18 cellular contexts compared by ENCODE assay signal in the genomic region with DNA sequence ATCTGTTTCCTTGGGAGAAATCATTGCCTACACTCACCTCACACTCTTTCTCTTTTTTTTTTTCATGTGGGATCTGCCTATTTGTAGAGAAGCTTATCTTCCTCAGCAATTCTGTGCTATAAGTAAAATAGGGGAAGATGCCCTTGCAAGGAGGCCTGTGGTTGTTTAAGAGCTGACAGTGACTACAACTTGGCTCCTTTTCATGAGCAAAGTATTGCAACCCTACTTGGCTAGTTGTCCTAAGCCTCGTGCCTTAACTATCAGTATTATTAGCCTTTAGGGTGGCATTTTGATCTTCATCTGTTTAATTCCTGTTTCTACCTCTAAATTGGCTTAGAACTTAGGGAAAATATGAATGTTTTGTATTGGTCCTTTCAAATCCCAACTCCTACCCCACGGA. TPM values are rescaled to one million over a fixed set of nuclear protein-coding genes. Genes with fewer than 3 reads are reported as not detected.
DNase-seq lines count a peak whose midpoint lies in the region; ATAC-seq and TF ChIP-seq lines count a peak whose summit lies in the region.
"Had no signal": no experiment of that assay in that cellular context is flagged by ENCODE, and none has a peak within 500 bp of the region (broad histone marks: within the 10 kb centered on the region; RNA-seq: fewer than 3 reads in every experiment).

No MANE protein-coding gene starts in this region.

- H2AK9ac ChIP-seq in IMR-90 (replicated peaks; ENCODE audit: low read depth, low read length, poor library complexity) = no peak overlapping the region

- peaks cover 3% of the 10 kb centered on the region; the same call in 1 of the 2 replicates for H3K9me3 ChIP-seq in IMR-90 (ENCODE audit: control insufficient read depth, insufficient read depth, low read length)
- no peaks in the 10 kb centered on the region for H3K9me3 ChIP-seq in lower lobe of right lung
- H3K9me3 ChIP-seq in suprapubic skin = no peaks in the 10 kb centered on the region
- no peaks in the 10 kb centered on the region for H3K9me3 ChIP-seq in SJCRH30 (replicated peaks)
- H3K9me3 ChIP-seq: body of pancreas had no signal

- H2AK5ac ChIP-seq in IMR-90 (ENCODE audit: low read depth, low read length) = peak overlapping the region; percentile 64; the same call in 1 of the 2 replicates

- H3K23ac ChIP-seq in IMR-90 (ENCODE audit: low read depth, low read length) = no peak overlapping the region

- H3K4me3 ChIP-seq in IMR-90 (ENCODE audit: insufficient read depth, low read depth, low read length) (no peak overlapping the region), lower lobe of right lung (no peak overlapping the region), suprapubic skin (no peak overlapping the region), SJCRH30 (no peak overlapping the region)
- H3K4me3 ChIP-seq: body of pancreas had no signal

- H3K18ac ChIP-seq in IMR-90 (ENCODE audit: low read depth, low read length) = peak overlapping the region; percentile 99; the same call in 1 of the 2 replicates

- H4K8ac ChIP-seq in IMR-90 (ENCODE audit: low read depth in 2 of 2, low read length in 2 of 2) = peak overlapping the region in 1 of 2 experiments; percentile 32; a peak in 2 of 4 replicates

- H2BK120ac ChIP-seq in IMR-90 (ENCODE audit: low read depth, low read length) = peak overlapping the region; percentile 83

- no peak overlapping the region for H3K56ac ChIP-seq in IMR-90 (ENCODE audit: extremely low read depth, insufficient read depth, low read length)

- TF ChIP-seq RAD21 in IMR-90 (IDR thresholded peaks at IDR 0.05; ENCODE audit: low read length) = no peak

- H3K4me3 Mint-ChIP-seq in chondrocyte (ENCODE audit: unreplicated experiment) = no peak overlapping the region
- H3K4me3 Mint-ChIP-seq: activated B cell treated with CpG ODN at 0.5 μM for 24 hours, endodermal cell had no signal

- no peaks in the 10 kb centered on the region for H3K36me3 ChIP-seq in IMR-90 (ENCODE audit: control insufficient read depth, insufficient read depth, low read length)
- no peaks in the 10 kb centered on the region for H3K36me3 ChIP-seq in lower lobe of right lung
- H3K36me3 ChIP-seq in suprapubic skin = no peaks in the 10 kb centered on the region
- no peaks in the 10 kb centered on the region for H3K36me3 ChIP-seq in SJCRH30

- no peaks in the 10 kb centered on the region for H4K20me1 ChIP-seq in IMR-90 (ENCODE audit: insufficient read depth, low read length)

- TF ChIP-seq CTCF in IMR-90 (conservative IDR thresholded peaks at IDR 0.05; ENCODE audit: low read depth, low read length) (no peak), chondrocyte (IDR thresholded peaks at IDR 0.05) (no peak), lower lobe of right lung (IDR thresholded peaks at IDR 0.05) (no peak), suprapubic skin (IDR thresholded peaks at IDR 0.05) (no peak)

- H3K14ac ChIP-seq in IMR-90 (replicated peaks; ENCODE audit: low read depth, low read length) = peak overlapping the region; percentile 18; the same call in 1 of the 2 replicates

- H4K91ac ChIP-seq in IMR-90 (ENCODE audit: insufficient read depth, low read depth, low read length) = peak overlapping the region; percentile 20; the same call in 1 of the 2 replicates

- peaks cover 8% of the 10 kb centered on the region for H3K9me1 ChIP-seq in IMR-90 (ENCODE audit: insufficient read depth, low read length)

- peaks cover 76% of the 10 kb centered on the region for H3K4me1 Mint-ChIP-seq in chondrocyte (ENCODE audit: low read depth)

- H2BK20ac ChIP-seq in IMR-90 (ENCODE audit: low read depth, low read length) = peak overlapping the region; percentile 71; the same call in 1 of the 2 replicates

- in situ Hi-C loops in IMR-90 (cut with MboI; ENCODE audit: low sequenced_read_pairs) = no loop called here

- no peak overlapping the region for H3K4me2 ChIP-seq in IMR-90 (ENCODE audit: low read depth, low read length)

- no peaks in the 10 kb centered on the region for H3K27me3 Mint-ChIP-seq in chondrocyte (ENCODE audit: low read depth)
- H3K27me3 Mint-ChIP-seq: activated B cell treated with CpG ODN at 0.5 μM for 24 hours had no signal

- H2BK15ac ChIP-seq in IMR-90 (ENCODE audit: low read depth, low read length) = peak overlapping the region; percentile 17; the same call in 2 of the 3 replicates

- TF ChIP-seq POLR2A in IMR-90 (IDR thresholded peaks at IDR 0.05; ENCODE audit: low read depth, low read length) (no peak), suprapubic skin (IDR thresholded peaks at IDR 0.05) (no peak)

- no TSS peak for BruUV-seq in IMR-90 (replicated peaks; lab: Mats Ljungman, UMichigan)

- no peak overlapping the region for H2AFZ ChIP-seq in IMR-90 (replicated peaks; ENCODE audit: low read length, poor library complexity)

- H3K27ac ChIP-seq in IMR-90 (ENCODE audit: insufficient read depth, low read length) (no peak overlapping the region), lower lobe of right lung (peak overlapping the region; percentile 73), suprapubic skin (peak overlapping the region; percentile 64), SJCRH30 (no peak overlapping the region)

- no peak for TF ChIP-seq EP300 in suprapubic skin (IDR thresholded peaks at IDR 0.05)

- H3K79me1 ChIP-seq in IMR-90 (ENCODE audit: low read depth in 1 of 2, low read length in 2 of 2) = no peaks in the 10 kb centered on the region; a peak in 1 of 4 replicates

- peak overlapping the region; percentile 86 for H3K27ac Mint-ChIP-seq in chondrocyte (ENCODE audit: unreplicated experiment)
- H3K27ac Mint-ChIP-seq: activated B cell treated with CpG ODN at 0.5 μM for 24 hours had no signal

- H3K9ac ChIP-seq in IMR-90 (ENCODE audit: low read depth, low read length) = no peak overlapping the region

- H3K27me3 ChIP-seq in IMR-90 (ENCODE audit: control insufficient read depth, insufficient read depth, low read length) (no peaks in the 10 kb centered on the region), lower lobe of right lung (ENCODE audit: low read depth) (no peaks in the 10 kb centered on the region), suprapubic skin (no peaks in the 10 kb centered on the region), SJCRH30 (no peaks in the 10 kb centered on the region)
- H3K27me3 ChIP-seq: body of pancreas had no signal

- H3K4me1 ChIP-seq in IMR-90 (ENCODE audit: control insufficient read depth, insufficient read depth, low read length) (peaks cover 26% of the 10 kb centered on the region), lower lobe of right lung (peaks cover 63% of the 10 kb centered on the region), suprapubic skin (peaks cover 35% of the 10 kb centered on the region), SJCRH30 (peaks cover 7% of the 10 kb centered on the region; the same call in 1 of the 2 replicates)

- POLR2A ChIA-PET in IMR-90 (lab: Charles Lee; ENCODE audit: unreplicated experiment) = no interaction called here

- peak overlapping the region; percentile 82 for H2BK5ac ChIP-seq in IMR-90 (ENCODE audit: low read depth, low read length, poor library complexity, severe bottlenecking)

- no peaks in the 10 kb centered on the region for H3K36me3 Mint-ChIP-seq in chondrocyte (ENCODE audit: low read depth)

- intact Hi-C loops in IMR-90 (cut with micrococcal nuclease) = no loop called here
- intact Hi-C loops in lower lobe of right lung (cut with DNase I) = no loop called here

- no CpG with 5 or more reads among the region's 2 CpGs for WGBS in IMR-90 (ENCODE audit: extremely low coverage in 2 of 2, insufficient read length in 1 of 2), 2 experiments
- WGBS in suprapubic skin = 50% methylated on average over 2 of the region's 2 CpGs

- peaks cover 2% of the 10 kb centered on the region for H3K9me3 Mint-ChIP-seq in chondrocyte (ENCODE audit: low read depth)
- H3K9me3 Mint-ChIP-seq: activated B cell treated with CpG ODN at 0.5 μM for 24 hours had no signal

- ATAC-seq in IMR-90 (ENCODE audit: low read depth) = no peak
- ATAC-seq in lower lobe of right lung = no peak
- ATAC-seq in SK-N-SH treated with all-trans-retinoic acid at 6 μM for 48 hours = no peak
- ATAC-seq: body of pancreas had no signal

- dilution Hi-C loops in IMR-90 (cut with HindIII; ENCODE audit: low sequenced_read_pairs, unreplicated experiment) = no loop called here

- CTCF ChIA-PET in IMR-90 (lab: Yijun Ruan, JAX) = interaction anchor here (0.6 to 0.7 kb wide), 2 partner anchors 35 to 77 kb away, joined by 3 to 4 read pairs; no protein-coding TSS in a partner anchor

- peak overlapping the region; percentile 68 for H3K4ac ChIP-seq in IMR-90 (ENCODE audit: low read depth, low read length)

- DNase-seq in IMR-90 (peak; percentile 20), chondrocyte (ENCODE audit: low spot score) (no peak), lower lobe of right lung (no peak), suprapubic skin (ENCODE audit: low spot score in 2 of 2) (no peak), SJCRH30 (no peak), GM19240 (ENCODE audit: insufficient read length, low spot score) (no peak), SIG-M5 (lab: John Stamatoyannopoulos, UW) (no peak)
- DNase-seq: activated B cell treated with CpG ODN at 0.5 μM for 24 hours; activated naive CD4-positive, alpha-beta T cell; body of pancreas; DMS79 treated with DMSO at 0.1 percent for 48 hours; MM.1S; NCI-H2029 treated with DMSO at 0.1 percent for 48 hours; NCI-H524; posterior cingulate gyrus; SW 1271 had no signal

- H4K5ac ChIP-seq in IMR-90 (ENCODE audit: low read depth, low read length) = peak overlapping the region; percentile 94

TF ChIP-seq in IMR-90, 13 proteins besides CTCF, POLR2A, EP300 and RAD21:
- no peak for TF ChIP-seq MAFK (IDR thresholded peaks at IDR 0.05; ENCODE audit: low read depth, low read length)
- no peak for TF ChIP-seq BHLHE40 (IDR thresholded peaks at IDR 0.05; ENCODE audit: low read depth, low read length)
TF ChIP-seq in IMR-90: peak in this region for 0.

TF ChIP-seq in SK-N-SH treated with all-trans-retinoic acid at 6 μM for 48 hours, 23 proteins besides CTCF, POLR2A, EP300 and RAD21 (continues in another document):
- TF ChIP-seq ZC3H10 (CRISPR knock-in tag; IDR thresholded peaks at IDR 0.05) (no peak), RARB (CRISPR knock-in tag; IDR thresholded peaks at IDR 0.05) (no peak)

RNA-seq across cellular contexts. Expression of gene SLC16A12, which starts 56.1 kb away (rescaled TPM):
- total RNA-seq in IMR-90 (2012; rRNA removed) (1.6 and 2.2 TPM in 2 replicates), chondrocyte (2.6 to 5.2 TPM (median 2.8 TPM) in 3 replicates), lower lobe of right lung (1.0 TPM), suprapubic skin (1 to 10 TPM in 2 of 4 donors, under 1 TPM in 2; 0.60 to 1.4 (median 1.0) TPM)
- polyA plus RNA-seq in IMR-90 (2012; rRNA removed) = 1.0 and 1.4 TPM in 2 replicates
- polyA plus RNA-seq in IMR-90 (2012; cell fraction: cytosol; rRNA removed) = 0.45 and 0.50 TPM in 2 replicates
- 0.26 and 1.4 TPM in 2 replicates for polyA plus RNA-seq in IMR-90 (2012; cell fraction: nucleus; rRNA removed; ENCODE audit: low replicate concordance)
- 0.15 and 0.18 TPM in 2 replicates for total RNA-seq in SJCRH30 (2014; rRNA removed; shearing (Covaris generic))
- total RNA-seq: activated B cell treated with CpG ODN at 0.5 μM for 24 hours had no signal

Comparison
In these comparisons a context has a peak if more than half of its experiments do, and no peak if none do; other contexts are left out.
1. H3K27ac ChIP-seq: peak in lower lobe of right lung (single experiment) and suprapubic skin (single experiment); none in IMR-90 (single experiment) and SJCRH30 (single experiment).